9 cellular contexts compared by ENCODE assay signal in the genomic region with DNA sequence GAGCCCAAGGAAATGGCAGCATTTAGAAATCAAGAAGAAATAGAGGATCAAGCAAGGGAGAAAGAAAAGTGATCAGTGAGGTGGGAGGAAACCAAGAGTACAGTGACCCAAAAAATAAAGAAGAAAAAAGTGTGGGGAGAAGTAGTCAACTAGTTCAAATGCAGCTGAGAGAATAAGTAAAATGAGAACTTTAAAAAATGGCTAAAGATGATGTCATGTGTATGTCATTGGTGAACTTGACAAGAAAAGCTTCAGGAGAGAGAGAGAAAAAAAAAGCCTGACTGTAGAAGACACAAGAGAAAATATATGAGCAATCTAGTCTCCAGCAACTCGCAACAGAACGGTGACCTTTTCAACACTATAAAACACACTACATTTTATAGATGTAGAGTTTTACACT. TPM values are rescaled to one million over a fixed set of nuclear protein-coding genes. Genes with fewer than 3 reads are reported as not detected.
"Had no signal": no experiment of that assay in that cellular context is flagged by ENCODE, and none has a peak within 500 bp of the region (broad histone marks: within the 10 kb centered on the region; RNA-seq: fewer than 3 reads in every experiment).

No MANE protein-coding gene starts in this region.

- FAIRE-seq: G401.6, GM12878, GM12891, GM12892, GM18507, GM19239 had no signal

- H3K4me3 ChIP-seq: GM12878 had no signal

- ATAC-seq: GM12878 had no signal

- DNase-seq: GDM1, GF-D8 had no signal

RNA-seq across cellular contexts. Expression of gene GPR6, which starts 6.3 kb away (rescaled TPM):
- total RNA-seq: G401, GM12878 had no signal
- polyA plus RNA-seq: GM12878 had no signal
